ENCODE assay signal across 8 cellular contexts in genomic region chr10:29658984-29659769, GRCh38. TPM values are rescaled to one million over a fixed set of nuclear protein-coding genes. Genes with fewer than 3 reads are reported as not detected.
DNase-seq lines count a peak whose midpoint lies in the region; ATAC-seq, FAIRE-seq and TF ChIP-seq lines count a peak whose summit lies in the region.

No MANE protein-coding gene starts in this region.

- H3K4me3 ChIP-seq in AG04449 (ENCODE audit: low read depth, low read length) (no peak overlapping the region), SJCRH30 (no peak overlapping the region), adipocyte (ENCODE audit: low read length) (peak overlapping the region; percentile 26)

- peak overlapping the region; percentile 57 for H3K9ac ChIP-seq in adipocyte (ENCODE audit: low read length)

- H3K9me3 ChIP-seq in SJCRH30 (replicated peaks) (no peaks in the 10 kb centered on the region), adipocyte (ENCODE audit: control insufficient read depth, low read length) (peaks cover 8% of the 10 kb centered on the region)

- FAIRE-seq in islet of Langerhans (lab: Jason Lieb, UNC): peak; percentile 5

- peaks cover 35% of the 10 kb centered on the region for H3K4me1 ChIP-seq in SJCRH30
- H3K4me1 ChIP-seq in adipocyte (ENCODE audit: control insufficient read depth, insufficient read depth, low read length): peaks cover 32% of the 10 kb centered on the region

- POLR2A ChIA-PET in AG04449 (lab: Yijun Ruan, JAX): interaction anchor here (0.6 to 2.3 kb wide), 4 partner anchors 10 to 236 kb away, joined by 3 to 9 read pairs (median 4); no protein-coding TSS in a partner anchor

- H3K36me3 ChIP-seq in SJCRH30 (no peaks in the 10 kb centered on the region), adipocyte (ENCODE audit: control insufficient read depth, insufficient read depth, low read length, severe bottlenecking) (peaks cover 29% of the 10 kb centered on the region)

- peak; percentile 30 for TF ChIP-seq CTCF in AG04449 (IDR thresholded peaks at IDR 0.05; ENCODE audit: insufficient read depth, low read length, missing control alignments)

- peak overlapping the region; percentile 89 for H3K27ac ChIP-seq in SJCRH30

- DNase-seq in AG04449 (ENCODE audit: low read depth, low spot score) (peak; percentile 99), SJCRH30 (peak; percentile 91 to 96), adipocyte (ENCODE audit: low read depth) (peak; percentile 96), NCI-H1048 (lab: John Stamatoyannopoulos, UW) (no peak)
- DNase-seq in stimulated activated CD4-positive, alpha-beta T cell treated with anti-CD3 and anti-CD28 coated beads, Interleukin-2, amount 100 ng/mL, for 24 hours: peak; percentile 48 to 69

- CTCF ChIA-PET in AG04449 (lab: Yijun Ruan, JAX): interaction anchor here (1.5 kb wide), 1 partner anchor 11 kb away, joined by 3 read pairs; no protein-coding TSS in a partner anchor

- no peaks in the 10 kb centered on the region for H3K27me3 ChIP-seq in SJCRH30
- no peaks in the 10 kb centered on the region for H3K27me3 ChIP-seq in adipocyte (replicated peaks; ENCODE audit: control insufficient read depth, insufficient read depth, low read length)

- ATAC-seq in GM18909 (IDR thresholded peaks at IDR 0.05; ENCODE audit: poor library complexity, unreplicated experiment) (peak; percentile 99), HG03139 (IDR thresholded peaks at IDR 0.05; ENCODE audit: unreplicated experiment) (peak; percentile 94)

RNA-seq across cellular contexts. Expression of gene SVIL, which starts 24.4 kb away (rescaled TPM):
- total RNA-seq in SJCRH30 (2014; rRNA removed; shearing (Covaris generic)): 42.5 and 65.0 TPM in 2 replicates
